In genomic region chr16:21708533-21709115, GRCh38 we compare ENCODE assay signal across 8 cellular contexts. TPM values are rescaled to one million over a fixed set of nuclear protein-coding genes. Genes with fewer than 3 reads are reported as not detected.
DNase-seq lines count a peak whose midpoint lies in the region; ATAC-seq and TF ChIP-seq lines count a peak whose summit lies in the region.

No MANE protein-coding gene starts in this region.

- no peaks in the 10 kb centered on the region for H3K4me1 ChIP-seq in testis

- no peak overlapping the region for H3K4me3 ChIP-seq in fibroblast of the aortic adventitia (ENCODE audit: low read depth, low read length)
- no peak overlapping the region for H3K4me3 ChIP-seq in testis

- no peaks in the 10 kb centered on the region for H3K9me3 Mint-ChIP-seq in activated T-helper 1 cell treated with anti-CD3 and anti-CD28 coated beads, Interleukin-12 subunit alpha, Interleukin-12 subunit beta, Interleukin-2, Interleukin-4 antibody, amounts not matched to agents 30 ng/mL and 10 ng/mL and 1 ng/mL, durations not matched to agents 14 hours and 24 hours and 36 hours

- H3K36me3 ChIP-seq in testis (ENCODE audit: low read depth, missing control alignments), result no peaks in the 10 kb centered on the region

- DNase-seq in DMS 273 treated with DMSO at 0.1 percent for 48 hours (lab: John Stamatoyannopoulos, UW) (peak; percentile 30), Kasumi-1 (lab: John Stamatoyannopoulos, UW) (peak; percentile 25 to 54), RKO (ENCODE audit: low spot score) (peak; percentile 66), fibroblast of the aortic adventitia (ENCODE audit: low read depth) (peak; percentile 79), occipital lobe (lab: John Stamatoyannopoulos, UW) (peak; percentile 4), testis (peak; percentile 89)
- DNase-seq in activated T-helper 1 cell treated with anti-CD3 and anti-CD28 coated beads, Interleukin-12 subunit alpha, Interleukin-12 subunit beta, Interleukin-2, Interleukin-4 antibody, amounts not matched to agents 30 ng/mL and 10 ng/mL and 1 ng/mL, durations not matched to agents 14 hours and 24 hours and 36 hours (ENCODE audit: low spot score), result peak; percentile 70

- TF ChIP-seq CTCF in fibroblast of the aortic adventitia (IDR thresholded peaks at IDR 0.05; ENCODE audit: insufficient read depth, low read length), result peak; percentile 85
- TF ChIP-seq CTCF in testis (IDR thresholded peaks at IDR 0.05), result peak; percentile 49 to 92 (median 80)

- H3K27ac ChIP-seq in testis, result no peak overlapping the region

- no peaks in the 10 kb centered on the region for H3K27me3 ChIP-seq in testis

- peaks cover 9% of the 10 kb centered on the region for H3K27me3 Mint-ChIP-seq in activated T-helper 1 cell treated with anti-CD3 and anti-CD28 coated beads, Interleukin-12 subunit alpha, Interleukin-12 subunit beta, Interleukin-2, Interleukin-4 antibody, amounts not matched to agents 30 ng/mL and 10 ng/mL and 1 ng/mL, durations not matched to agents 14 hours and 24 hours and 36 hours (ENCODE audit: insufficient read depth)

- no peaks in the 10 kb centered on the region for H3K36me3 Mint-ChIP-seq in activated T-helper 1 cell treated with anti-CD3 and anti-CD28 coated beads, Interleukin-12 subunit alpha, Interleukin-12 subunit beta, Interleukin-2, Interleukin-4 antibody, amounts not matched to agents 30 ng/mL and 10 ng/mL and 1 ng/mL, durations not matched to agents 14 hours and 24 hours and 36 hours (ENCODE audit: low read depth)

- intact Hi-C loops in activated T-helper 1 cell treated with anti-CD3 and anti-CD28 coated beads, Interleukin-12 subunit alpha, Interleukin-12 subunit beta, Interleukin-2, Interleukin-4 antibody, amounts not matched to agents 30 ng/mL and 10 ng/mL and 1 ng/mL, durations not matched to agents 14 hours and 24 hours and 36 hours (cut with micrococcal nuclease), result loop anchor here (1.0 to 10.0 kb wide), 4 partner anchors 51 to 1356 kb away; partner anchors contain the start of gene METTL9
- intact Hi-C loops in testis (cut with DNase I; ENCODE audit: low total_unique reads), result loop anchor here (5.0 kb wide), 1 partner anchor 126 kb away; no protein-coding TSS in a partner anchor

- H3K4me3 Mint-ChIP-seq in activated T-helper 1 cell treated with anti-CD3 and anti-CD28 coated beads, Interleukin-12 subunit alpha, Interleukin-12 subunit beta, Interleukin-2, Interleukin-4 antibody, amounts not matched to agents 30 ng/mL and 10 ng/mL and 1 ng/mL, durations not matched to agents 14 hours and 24 hours and 36 hours, result no peak overlapping the region

- no peak for TF ChIP-seq POLR2A in testis (IDR thresholded peaks at IDR 0.05)

- WGBS in testis, 2 donors, result 6% methylated on average over 10 of the region's 10 CpGs

- peaks cover 7% of the 10 kb centered on the region for H3K4me1 Mint-ChIP-seq in activated T-helper 1 cell treated with anti-CD3 and anti-CD28 coated beads, Interleukin-12 subunit alpha, Interleukin-12 subunit beta, Interleukin-2, Interleukin-4 antibody, amounts not matched to agents 30 ng/mL and 10 ng/mL and 1 ng/mL, durations not matched to agents 14 hours and 24 hours and 36 hours (ENCODE audit: low read depth)

- no peak for ATAC-seq in HG03457 (IDR thresholded peaks at IDR 0.05; ENCODE audit: unreplicated experiment)

- no peaks in the 10 kb centered on the region for H3K9me3 ChIP-seq in testis

- no peak overlapping the region for H3K27ac Mint-ChIP-seq in activated T-helper 1 cell treated with anti-CD3 and anti-CD28 coated beads, Interleukin-12 subunit alpha, Interleukin-12 subunit beta, Interleukin-2, Interleukin-4 antibody, amounts not matched to agents 30 ng/mL and 10 ng/mL and 1 ng/mL, durations not matched to agents 14 hours and 24 hours and 36 hours

RNA-seq across cellular contexts. Expression of gene OTOA, which starts 44.9 kb away (rescaled TPM):
- 0.10 TPM in 1 of 2 replicates, not detected in the other for total RNA-seq in activated T-helper 1 cell treated with anti-CD3 and anti-CD28 coated beads, Interleukin-12 subunit alpha, Interleukin-12 subunit beta, Interleukin-2, Interleukin-4 antibody, amounts not matched to agents 30 ng/mL and 10 ng/mL and 1 ng/mL, durations not matched to agents 14 hours and 24 hours and 36 hours
- total RNA-seq in fibroblast of the aortic adventitia (ENCODE audit: low replicate concordance), result 0.09 TPM in 1 of 2 replicates, not detected in the other
- 1.1 TPM for total RNA-seq in occipital lobe
- 10 to 100 TPM in 1 of 2 donors, 1 to 10 TPM in 1; 6.5 to 11.2 TPM for total RNA-seq in testis
- 19.7 TPM for polyA plus RNA-seq in testis (ENCODE audit: insufficient read depth, low read depth, low replicate concordance)

RNA-seq across cellular contexts. Expression of gene IGSF6, which starts 56.2 kb away (rescaled TPM):
- total RNA-seq in activated T-helper 1 cell treated with anti-CD3 and anti-CD28 coated beads, Interleukin-12 subunit alpha, Interleukin-12 subunit beta, Interleukin-2, Interleukin-4 antibody, amounts not matched to agents 30 ng/mL and 10 ng/mL and 1 ng/mL, durations not matched to agents 14 hours and 24 hours and 36 hours, result not detected in 2 replicates
- 0.08 TPM in 1 of 2 replicates, not detected in the other for total RNA-seq in fibroblast of the aortic adventitia (ENCODE audit: low replicate concordance)
- 3.1 TPM for total RNA-seq in occipital lobe
- under 1 TPM in 1 of 2 donors, not detected in 1; 0.81 TPM for total RNA-seq in testis
- polyA plus RNA-seq in testis (ENCODE audit: insufficient read depth, low read depth, low replicate concordance), result 1.4 TPM

Comparison
In these comparisons a context has a peak if more than half of its experiments do, and no peak if none do; other contexts are left out.
1. DNase-seq: peak in every context shown above with its lines; median percentile 89 in testis; 79 in fibroblast of the aortic adventitia; 70 in activated T-helper 1 cell treated with anti-CD3 and anti-CD28 coated beads, Interleukin-12 subunit alpha, Interleukin-12 subunit beta, Interleukin-2, Interleukin-4 antibody, amounts not matched to agents 30 ng/mL and 10 ng/mL and 1 ng/mL, durations not matched to agents 14 hours and 24 hours and 36 hours; 66 in RKO; 40 in Kasumi-1; 30 in DMS 273 treated with DMSO at 0.1 percent for 48 hours; 4 in occipital lobe.